Comparison of ENCODE assay signal across 2 cellular contexts in genomic region chr2:65395621-65396347, GRCh38.
TF ChIP-seq lines count a peak whose summit lies in the region.

No MANE protein-coding gene starts in this region.

TF ChIP-seq in A549, 52 proteins besides CTCF, POLR2A, EP300 and RAD21:
- TF ChIP-seq ZC3H11A (IDR thresholded peaks at IDR 0.05) (no peak), ZSCAN20 (CRISPR knock-in tag; IDR thresholded peaks at IDR 0.05) (no peak), EHF (CRISPR knock-in tag; IDR thresholded peaks at IDR 0.05) (no peak), RCOR1 (IDR thresholded peaks at IDR 0.05; ENCODE audit: low read depth, low read length) (no peak), KDM5A (IDR thresholded peaks at IDR 0.05) (no peak), FOXS1 (CRISPR knock-in tag; IDR thresholded peaks at IDR 0.05) (no peak), HDAC2 (IDR thresholded peaks at IDR 0.05) (no peak), HOXA7 (CRISPR knock-in tag; IDR thresholded peaks at IDR 0.05) (no peak), ZFP36 (IDR thresholded peaks at IDR 0.05; ENCODE audit: borderline replicate concordance, partially characterized antibody) (no peak), RNF2 (IDR thresholded peaks at IDR 0.05; ENCODE audit: borderline replicate concordance, low read depth) (no peak), TFCP2L1 (CRISPR knock-in tag; IDR thresholded peaks at IDR 0.05) (no peak), RARB (CRISPR knock-in tag; IDR thresholded peaks at IDR 0.05) (no peak), TP53 (CRISPR knock-in tag; IDR thresholded peaks at IDR 0.05) (no peak), SREBF2 (IDR thresholded peaks at IDR 0.05) (no peak), HOXB13 (CRISPR knock-in tag; IDR thresholded peaks at IDR 0.05; ENCODE audit: low read depth) (no peak), MAFK (IDR thresholded peaks at IDR 0.05; ENCODE audit: partially characterized antibody) (no peak), CBX8 (IDR thresholded peaks at IDR 0.05) (no peak), ZNF302 (CRISPR knock-in tag; IDR thresholded peaks at IDR 0.05) (no peak), JUNB (IDR thresholded peaks at IDR 0.05) (no peak), CEBPB (IDR thresholded peaks at IDR 0.05) (no peak)
TF ChIP-seq in A549: peak in this region for 0.

TF ChIP-seq in IMR-90, 13 proteins besides CTCF, POLR2A, EP300 and RAD21:
- TF ChIP-seq CHD1 (IDR thresholded peaks at IDR 0.05; ENCODE audit: low read depth, low read length) = no peak
- TF ChIP-seq NFE2L2 (IDR thresholded peaks at IDR 0.05; ENCODE audit: low read depth, low read length) = no peak
- no peak for TF ChIP-seq USF2 (IDR thresholded peaks at IDR 0.05; ENCODE audit: low read depth, low read length)
- TF ChIP-seq FOS (IDR thresholded peaks at IDR 0.05; ENCODE audit: low read depth, low read length) = no peak
- TF ChIP-seq MAZ (IDR thresholded peaks at IDR 0.05; ENCODE audit: borderline replicate concordance, low read depth, low read length) = no peak
- TF ChIP-seq ELK1 (IDR thresholded peaks at IDR 0.05; ENCODE audit: borderline replicate concordance, low read depth, low read length) = no peak
- TF ChIP-seq MAFK (IDR thresholded peaks at IDR 0.05; ENCODE audit: low read depth, low read length) = no peak
- no peak for TF ChIP-seq BHLHE40 (IDR thresholded peaks at IDR 0.05; ENCODE audit: low read depth, low read length)
- no peak for TF ChIP-seq MXI1 (IDR thresholded peaks at IDR 0.05; ENCODE audit: borderline replicate concordance, low read depth, low read length)
- no peak for TF ChIP-seq RCOR1 (IDR thresholded peaks at IDR 0.05; ENCODE audit: insufficient replicate concordance, low read length)
- no peak for TF ChIP-seq CEBPB (IDR thresholded peaks at IDR 0.05; ENCODE audit: low read depth, low read length)
- no peak for TF ChIP-seq SMC3 (IDR thresholded peaks at IDR 0.05; ENCODE audit: low read depth, low read length)
- TF ChIP-seq RFX5 (IDR thresholded peaks at IDR 0.05; ENCODE audit: low read depth, low read length) = no peak
